16 cellular contexts compared by ENCODE assay signal in genomic region chr2:234993547-234993981, GRCh38. TPM values are rescaled to one million over a fixed set of nuclear protein-coding genes. Genes with fewer than 3 reads are reported as not detected.
A peak's percentile ranks its signal among the peaks of the same experiment; 100 is the strongest.
DNase-seq lines count a peak whose midpoint lies in the region; ATAC-seq, FAIRE-seq and TF ChIP-seq lines count a peak whose summit lies in the region.
"Had no signal": no experiment of that assay in that cellular context is flagged by ENCODE, and none has a peak within 500 bp of the region (broad histone marks: within the 10 kb centered on the region; RNA-seq: fewer than 3 reads in every experiment).

No MANE protein-coding gene starts in this region.

- H4K20me1 ChIP-seq in HepG2 (ENCODE audit: insufficient read depth, low read length): peaks cover 96% of the 10 kb centered on the region

- H3K36me3 ChIP-seq in HepG2 (replicated peaks in 1 of 2; ENCODE audit: control insufficient read depth in 1 of 2, insufficient read depth in 2 of 2, low read length in 2 of 2): peaks cover 18 to 68% of the 10 kb centered on the region in 2 experiments
- no peaks in the 10 kb centered on the region for H3K36me3 ChIP-seq in right lobe of liver
- peaks cover 2% of the 10 kb centered on the region for H3K36me3 ChIP-seq in Panc1 (ENCODE audit: control insufficient read depth, insufficient read depth, low read length)
- no peaks in the 10 kb centered on the region for H3K36me3 ChIP-seq in upper lobe of right lung
- H3K36me3 ChIP-seq: right atrium auricular region had no signal

- TF ChIP-seq POLR2A in HepG2 (IDR thresholded peaks at IDR 0.05; ENCODE audit: insufficient read depth in 1 of 2, low read depth in 2 of 2, low read length in 2 of 2): no peak
- no peak for TF ChIP-seq POLR2A in right lobe of liver (IDR thresholded peaks at IDR 0.05)

- no peaks in the 10 kb centered on the region for H3K27me3 ChIP-seq in HepG2 (ENCODE audit: control insufficient read depth in 1 of 2, insufficient read depth in 2 of 2, low read length in 2 of 2)
- no peaks in the 10 kb centered on the region for H3K27me3 ChIP-seq in right lobe of liver
- no peaks in the 10 kb centered on the region for H3K27me3 ChIP-seq in Panc1 (ENCODE audit: control insufficient read depth, insufficient read depth, low read length)
- H3K27me3 ChIP-seq in upper lobe of right lung: no peaks in the 10 kb centered on the region
- H3K27me3 ChIP-seq: gastroesophageal sphincter, right atrium auricular region had no signal

- no peaks in the 10 kb centered on the region for H3K9me3 Mint-ChIP-seq in memory B cell
- H3K9me3 Mint-ChIP-seq: natural killer cell treated with Interleukin-12 subunit alpha and Interleukin-12 subunit beta and Interleukin-15 and Interleukin-18, amount 100 ng/mL, for 72 hours had no signal

- H3K36me3 Mint-ChIP-seq in memory B cell: no peaks in the 10 kb centered on the region
- H3K36me3 Mint-ChIP-seq: natural killer cell treated with Interleukin-12 subunit alpha and Interleukin-12 subunit beta and Interleukin-15 and Interleukin-18, amount 100 ng/mL, for 72 hours had no signal

- H3K4me1 Mint-ChIP-seq in memory B cell: peaks cover 15% of the 10 kb centered on the region

- TF ChIP-seq EP300 in HepG2 (IDR thresholded peaks at IDR 0.05; ENCODE audit: low read depth in 2 of 2, low read length in 2 of 2) (no peak), HepG2 (CRISPR knock-in tag; IDR thresholded peaks at IDR 0.05; ENCODE audit: borderline replicate concordance) (no peak)

- in situ Hi-C loops in HepG2 (cut with HindIII; ENCODE audit: extremely low pct_ligation_motif_present, low pct_unique_long_range_greater_than_20kb): no loop called here
- in situ Hi-C loops in Panc1 (cut with HindIII; ENCODE audit: low pct_unique_long_range_greater_than_20kb, low sequenced_read_pairs): no loop called here

- H3K27ac ChIP-seq in HepG2 (ENCODE audit: extremely low read length, insufficient read depth, low read length): peak overlapping the region; percentile 75
- no peak overlapping the region for H3K27ac ChIP-seq in right lobe of liver
- H3K27ac ChIP-seq in Panc1 (ENCODE audit: low read length): peak overlapping the region; percentile 44; the same call in 1 of the 2 replicates
- H3K27ac ChIP-seq in upper lobe of right lung: no peak overlapping the region
- H3K27ac ChIP-seq: gastroesophageal sphincter, right atrium auricular region, RWPE1 had no signal

- TF ChIP-seq CTCF in HepG2 (CRISPR knock-in tag; IDR thresholded peaks at IDR 0.05) (no peak), right lobe of liver (IDR thresholded peaks at IDR 0.05) (no peak), Panc1 (IDR thresholded peaks at IDR 0.05) (no peak), upper lobe of right lung (IDR thresholded peaks at IDR 0.05) (no peak)

- DNase-seq in HepG2 (ENCODE audit: low spot score): no peak
- no peak for DNase-seq in right lobe of liver
- no peak for DNase-seq in Panc1 (ENCODE audit: low read depth, low spot score)
- DNase-seq in memory B cell (ENCODE audit: low spot score in 2 of 2): peak in 1 of 2 donors; percentile 25
- no peak for DNase-seq in upper lobe of right lung
- no peak for DNase-seq in activated CD4-positive, alpha-beta T cell treated with anti-CD3 and anti-CD28 coated beads, Interleukin-2, amount 50 U/mL, for 48 hours
- DNase-seq in HCEC 1CT: no peak
- DNase-seq in activated naive CD4-positive, alpha-beta T cell treated with anti-CD3 and anti-CD28 coated beads, Interleukin-2, amount 50 U/mL, for 16 hours: no peak
- DNase-seq: activated CD8-positive, alpha-beta memory T cell treated with anti-CD3 and anti-CD28 coated beads, Interleukin-2, amount 50 U/mL, for 4 hours; erythroblast; NCI-H2081 treated with DMSO at 0.1 percent for 48 hours had no signal

- H3K27me3 Mint-ChIP-seq in memory B cell: no peaks in the 10 kb centered on the region

- peak; percentile 4 for FAIRE-seq in HepG2 (lab: Jason Lieb, UNC)
- FAIRE-seq: G401.6 had no signal

- BruUV-seq in HepG2 (replicated peaks; lab: Mats Ljungman, UMichigan) (no TSS peak), Panc1 (replicated peaks; lab: Mats Ljungman, UMichigan) (no TSS peak)

- no peak overlapping the region for H3K9ac ChIP-seq in HepG2 (ENCODE audit: insufficient read depth, low read depth, low read length)

- no peaks in the 10 kb centered on the region for H3K9me3 ChIP-seq in HepG2 (ENCODE audit: low read length)
- H3K9me3 ChIP-seq in right lobe of liver: no peaks in the 10 kb centered on the region
- H3K9me3 ChIP-seq in Panc1 (ENCODE audit: control insufficient read depth, insufficient read depth, low read depth, low read length): no peaks in the 10 kb centered on the region
- no peaks in the 10 kb centered on the region for H3K9me3 ChIP-seq in upper lobe of right lung
- H3K9me3 ChIP-seq: gastroesophageal sphincter, right atrium auricular region had no signal

- no peak for TF ChIP-seq RAD21 in HepG2 (CRISPR knock-in tag; IDR thresholded peaks at IDR 0.05)

- peak overlapping the region; percentile 71 for H3K4me3 Mint-ChIP-seq in memory B cell
- H3K4me3 Mint-ChIP-seq: natural killer cell treated with Interleukin-12 subunit alpha and Interleukin-12 subunit beta and Interleukin-15 and Interleukin-18, amount 100 ng/mL, for 72 hours had no signal

- H3K27ac Mint-ChIP-seq in memory B cell: no peak overlapping the region
- H3K27ac Mint-ChIP-seq: natural killer cell treated with Interleukin-12 subunit alpha and Interleukin-12 subunit beta and Interleukin-15 and Interleukin-18, amount 100 ng/mL, for 72 hours had no signal

- intact Hi-C loops in HepG2 (cut with micrococcal nuclease; ENCODE audit: unreplicated experiment) (no loop called here), right lobe of liver (cut with DNase I) (no loop called here), Panc1 (cut with micrococcal nuclease; ENCODE audit: unreplicated experiment) (no loop called here), upper lobe of right lung (cut with DNase I) (no loop called here)

- 95% methylated on average over 10 of the region's 10 CpGs for WGBS in HepG2 (ENCODE audit: low lambda C conversion rate)
- 80% methylated on average over 10 of the region's 10 CpGs for WGBS in right lobe of liver (ENCODE audit: insufficient coverage, low coverage, low lambda C conversion rate, missing lambda C conversion rate)

- H3K79me2 ChIP-seq in HepG2 (ENCODE audit: insufficient read depth, low read length): peaks cover 97% of the 10 kb centered on the region

- H3K4me2 ChIP-seq in HepG2 (ENCODE audit: low read depth, low read length): no peak overlapping the region

- CTCF ChIA-PET in HepG2 (lab: Yijun Ruan, JAX; ENCODE audit: low intra/inter-chr PET ratio, low total read pairs) (no interaction called here), Panc1 (lab: Charles Lee) (no interaction called here)

- no peak overlapping the region for H2AFZ ChIP-seq in HepG2 (ENCODE audit: low read length)

- ATAC-seq in HepG2 (no peak), right lobe of liver (no peak), Panc1 (no peak), memory B cell (ENCODE audit: low read depth) (peak; percentile 84), upper lobe of right lung (peak; percentile 39)
- ATAC-seq: gastroesophageal sphincter had no signal

- peaks cover 100% of the 10 kb centered on the region for H3K4me1 ChIP-seq in HepG2 (ENCODE audit: insufficient read depth, low read length)
- peaks cover 0 to 51% (median 12%) of the 10 kb centered on the region in 4 donors for H3K4me1 ChIP-seq in right lobe of liver
- H3K4me1 ChIP-seq in Panc1 (ENCODE audit: control insufficient read depth, insufficient read depth, low read length): peaks cover 74% of the 10 kb centered on the region
- peaks cover 16% of the 10 kb centered on the region for H3K4me1 ChIP-seq in upper lobe of right lung

- POLR2A ChIA-PET in HepG2 (lab: Yijun Ruan, JAX) (interaction anchor here (10.2 kb wide), 1 partner anchor 12 kb away, joined by 268 read pairs; no protein-coding TSS in a partner anchor), Panc1 (lab: Charles Lee) (no interaction called here)

- no peak overlapping the region for H3K4me3 ChIP-seq in HepG2 (replicated peaks in 1 of 3; ENCODE audit: insufficient read depth in 1 of 3, low read depth in 2 of 3, low read length in 3 of 3)
- no peak overlapping the region for H3K4me3 ChIP-seq in right lobe of liver
- no peak overlapping the region for H3K4me3 ChIP-seq in Panc1 (ENCODE audit: low read depth in 2 of 2, low read length in 2 of 2)
- H3K4me3 ChIP-seq in upper lobe of right lung: no peak overlapping the region
- H3K4me3 ChIP-seq: gastroesophageal sphincter, right atrium auricular region had no signal

TF ChIP-seq in HepG2, 621 proteins besides CTCF, POLR2A, EP300 and RAD21 (continues in another document):
- no peak for TF ChIP-seq GABPB1 (CRISPR knock-in tag; IDR thresholded peaks at IDR 0.05)
- TF ChIP-seq HNF4A (CRISPR knock-in tag; IDR thresholded peaks at IDR 0.05): no peak
- TF ChIP-seq GZF1 (CRISPR knock-in tag; IDR thresholded peaks at IDR 0.05): no peak
- TF ChIP-seq ZMYM3 (CRISPR knock-in tag; IDR thresholded peaks at IDR 0.05): no peak

RNA-seq across cellular contexts. Expression of gene SH3BP4, which starts 41.7 kb away (rescaled TPM):
- total RNA-seq in HepG2 (2016; rRNA removed; fragmentation: Illumina TruSeq; extraction: Trizol) (34.6 and 44.3 TPM in 2 replicates), right lobe of liver (10 to 100 TPM; 18.8 to 30.4 (median 26.3) TPM), Panc1 (2021; ENCODE audit: unreplicated experiment) (133 TPM), upper lobe of right lung (29.6 TPM)
- 10.1 and 13.4 TPM in 2 replicates for total RNA-seq in HepG2 (2016; cell fraction: cytosol; rRNA removed; fragmentation: Illumina TruSeq; extraction: Trizol; ENCODE audit: low read depth)
- 33.4 and 38.6 TPM in 2 replicates for total RNA-seq in HepG2 (2016; cell fraction: insoluble cytoplasmic fraction; rRNA removed; fragmentation: Illumina TruSeq; extraction: Trizol)
- 23.4 and 24.2 TPM in 2 replicates for total RNA-seq in HepG2 (2016; cell fraction: membrane; rRNA removed; fragmentation: Illumina TruSeq; extraction: Trizol)
- total RNA-seq in HepG2 (2016; cell fraction: nucleus; rRNA removed; fragmentation: Illumina TruSeq; extraction: Trizol): 29.3 and 37.6 TPM in 2 replicates
- polyA plus RNA-seq in HepG2 (2011; rRNA removed): 99.1 and 101 TPM in 2 replicates
- 62.2 and 70.2 TPM in 2 replicates for polyA plus RNA-seq in HepG2 (2011; cell fraction: cytosol; rRNA removed)
- 57.3 and 58.3 TPM in 2 replicates for polyA plus RNA-seq in HepG2 (2011; cell fraction: nucleus; rRNA removed)
- polyA plus RNA-seq in HepG2 (2012): 54.2 and 63.2 TPM in 2 replicates
- polyA plus RNA-seq in HepG2 (2016; cell fraction: cytosol; fragmentation: Illumina TruSeq; extraction: Trizol; ENCODE audit: low read depth): 12.1 and 15.0 TPM in 2 replicates
- 41.4 and 47.1 TPM in 2 replicates for polyA plus RNA-seq in HepG2 (2016; cell fraction: insoluble cytoplasmic fraction; fragmentation: Illumina TruSeq; extraction: Trizol; ENCODE audit: low read depth)
- 16.0 and 16.3 TPM in 2 replicates for polyA plus RNA-seq in HepG2 (2016; cell fraction: membrane; fragmentation: Illumina TruSeq; extraction: Trizol; ENCODE audit: low read depth)
- 33.7 and 37.2 TPM in 2 replicates for polyA plus RNA-seq in HepG2 (2016; cell fraction: nucleus; fragmentation: Illumina TruSeq; extraction: Trizol; ENCODE audit: insufficient read depth, low read depth)
- 50.3 and 196 TPM in 2 replicates for polyA minus RNA-seq in HepG2 (2011; rRNA and poly(A)+ RNA removed; ENCODE audit: low replicate concordance)
- 58.1 and 67.7 TPM in 2 replicates for polyA minus RNA-seq in HepG2 (2011; cell fraction: cytosol; rRNA and poly(A)+ RNA removed)
- polyA minus RNA-seq in HepG2 (2011; cell fraction: nucleus; rRNA and poly(A)+ RNA removed): 92.1 and 100 TPM in 2 replicates
- polyA plus RNA-seq in Panc1 (2012; ENCODE audit: insufficient read length): 102 TPM
- total RNA-seq: natural killer cell treated with Interleukin-12 subunit alpha and Interleukin-12 subunit beta and Interleukin-15 and Interleukin-18, amount 100 ng/mL, for 72 hours had no signal

Comparison
In these comparisons a context has a peak if more than half of its experiments do, and no peak if none do; other contexts are left out.
1. H3K27ac ChIP-seq: peak in HepG2 (single experiment) and Panc1 (single experiment); none in right lobe of liver (0 of 3) and upper lobe of right lung (single experiment).
2. ATAC-seq: peak in memory B cell (single experiment) and upper lobe of right lung (single experiment); none in HepG2 (single experiment), right lobe of liver (0 of 4) and Panc1 (single experiment).